23 cellular contexts compared by ENCODE assay signal in genomic region chr7:30739691-30740090, GRCh38. TPM values are rescaled to one million over a fixed set of nuclear protein-coding genes. Genes with fewer than 3 reads are reported as not detected.
"Had no signal": no experiment of that assay in that cellular context is flagged by ENCODE, and none has a peak within 500 bp of the region (broad histone marks: within the 10 kb centered on the region; RNA-seq: fewer than 3 reads in every experiment).

No MANE protein-coding gene starts in this region.

- H3K4me3 ChIP-seq: gastrocnemius medialis, lung, mucosa of descending colon, prostate gland, right atrium auricular region, smooth muscle cell, suprapubic skin, transverse colon, vagina had no signal

- H3K9me3 Mint-ChIP-seq: mesothelial cell of epicardium, naive B cell had no signal

- H3K27me3 Mint-ChIP-seq: stimulated activated naive CD8-positive, alpha-beta T cell treated with anti-CD3 and anti-CD28 coated beads, Interleukin-15, amount 100 ng/mL, for 72 hours had no signal

- H3K27me3 ChIP-seq: gastrocnemius medialis, right atrium auricular region, transverse colon, vagina had no signal

- H3K36me3 ChIP-seq: gastrocnemius medialis, prostate gland, right atrium auricular region, suprapubic skin, transverse colon, vagina had no signal

- DNase-seq: cortex of kidney had no signal

- H3K36me3 Mint-ChIP-seq: mesothelial cell of epicardium, naive B cell had no signal

- H3K4me2 ChIP-seq: smooth muscle cell had no signal

- H3K4me1 Mint-ChIP-seq: endodermal cell, mesothelial cell of epicardium had no signal

- H3K4me3 Mint-ChIP-seq: endodermal cell; mesothelial cell of epicardium; naive B cell; nephron progenitor cell; stimulated activated naive CD8-positive, alpha-beta T cell treated with anti-CD3 and anti-CD28 coated beads, Interleukin-15, amount 100 ng/mL, for 72 hours had no signal

- H3K27ac ChIP-seq: epithelial cell of prostate, gastrocnemius medialis, prostate gland, right atrium auricular region, suprapubic skin, transverse colon, vagina had no signal

- H3K4me1 ChIP-seq: gastrocnemius medialis, prostate gland, right atrium auricular region, transverse colon had no signal

- H3K27ac Mint-ChIP-seq: endodermal cell; mesothelial cell of epicardium; naive B cell; nephron progenitor cell; stimulated activated naive CD8-positive, alpha-beta T cell treated with anti-CD3 and anti-CD28 coated beads, Interleukin-15, amount 100 ng/mL, for 72 hours had no signal

- H3K9me3 ChIP-seq: gastrocnemius medialis, mucosa of descending colon, prostate gland, right atrium auricular region, suprapubic skin, transverse colon, vagina had no signal

RNA-seq across cellular contexts. Expression of gene INMT, which starts 12.2 kb away (rescaled TPM):
- polyA plus RNA-seq: keratinocyte had no signal

RNA-seq across cellular contexts. Expression of gene CRHR2, which starts 57.4 kb away (rescaled TPM):
- total RNA-seq: dermis microvascular lymphatic vessel endothelial cell, endodermal cell, esophagus mucosa, glomerular endothelial cell, left lobe of liver, liver, mesothelial cell of epicardium, mucosa of descending colon, osteocyte, smooth muscle cell, transverse colon, vagina had no signal
- polyA plus RNA-seq: keratinocyte, liver had no signal
